In genomic region chr6:136723780-136724179, GRCh38 we compare ENCODE assay signal across 9 cellular contexts.
DNase-seq lines count a peak whose midpoint lies in the region; ATAC-seq and TF ChIP-seq lines count a peak whose summit lies in the region.
"Had no signal": no experiment of that assay in that cellular context is flagged by ENCODE, and none has a peak within 500 bp of the region (broad histone marks: within the 10 kb centered on the region; RNA-seq: fewer than 3 reads in every experiment).

No MANE protein-coding gene starts in this region.

- no peak for ATAC-seq in GM21717 (IDR thresholded peaks at IDR 0.05; ENCODE audit: unreplicated experiment)

- DNase-seq in GM20000 (ENCODE audit: low spot score): peak; percentile 17
- DNase-seq in NAMALWA (ENCODE audit: low spot score): peak; percentile 83
- peak; percentile 64 for DNase-seq in activated naive CD4-positive, alpha-beta T cell treated with Interleukin-2 at 50 U/mL for 16 hours
- peak; percentile 3 to 11 for DNase-seq in stimulated activated CD4-positive, alpha-beta T cell treated with anti-CD3 and anti-CD28 coated beads, Interleukin-4, amount 100 ng/mL, for 48 hours (ENCODE audit: low read depth in 2 of 2)
- no peak for DNase-seq in SKM-1 treated with dmso at 0.1 percent for 144 hours (lab: John Stamatoyannopoulos, UW; ENCODE audit: unreplicated experiment)
- DNase-seq in SW 1271 (lab: John Stamatoyannopoulos, UW): no peak
- no peak for DNase-seq in inferior parietal cortex (ENCODE audit: extremely low spot score)
- DNase-seq: IMR-90 had no signal

- TF ChIP-seq CTCF in GM20000 (IDR thresholded peaks at IDR 0.05; ENCODE audit: extremely low read depth, missing control alignments): no peak

Comparison
In these comparisons a context has a peak if more than half of its experiments do, and no peak if none do; other contexts are left out.
1. DNase-seq: peak in GM20000 (single experiment), NAMALWA (single experiment), activated naive CD4-positive, alpha-beta T cell treated with Interleukin-2 at 50 U/mL for 16 hours (single experiment) and stimulated activated CD4-positive, alpha-beta T cell treated with anti-CD3 and anti-CD28 coated beads, Interleukin-4, amount 100 ng/mL, for 48 hours (2 of 2); none in SKM-1 treated with dmso at 0.1 percent for 144 hours (single experiment), SW 1271 (0 of 2) and inferior parietal cortex (single experiment).